ENCODE assay signal across 1 cellular context in the genomic region with DNA sequence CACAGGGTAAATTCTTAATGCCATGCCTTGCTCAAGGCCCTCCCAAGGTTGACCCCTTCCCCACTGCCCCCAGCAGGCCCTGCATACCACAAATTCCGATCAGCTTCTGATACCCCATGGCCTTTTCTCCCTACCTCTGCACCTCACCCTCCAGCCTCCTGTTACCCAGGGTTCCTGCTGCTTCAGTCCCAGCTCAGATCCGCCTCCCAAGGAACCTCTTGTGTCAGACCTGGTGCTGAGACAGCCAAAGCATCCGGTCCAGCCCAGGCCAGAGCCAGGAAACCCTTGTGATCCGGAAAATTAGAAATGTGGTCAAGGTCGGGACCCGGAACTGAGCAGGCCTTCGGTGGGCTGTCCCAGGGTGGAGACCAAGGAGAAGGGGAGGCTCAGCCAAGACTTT.
TF ChIP-seq lines count a peak whose summit lies in the region.

No MANE protein-coding gene starts in this region.

TF ChIP-seq in GM23338, 12 proteins besides CTCF, POLR2A, EP300 and RAD21:
- TF ChIP-seq ZNF462 (CRISPR knock-in tag; IDR thresholded peaks at IDR 0.05), result no peak
- TF ChIP-seq CREB1 (CRISPR knock-in tag; IDR thresholded peaks at IDR 0.05; ENCODE audit: low read depth), result no peak
- TF ChIP-seq REST (IDR thresholded peaks at IDR 0.05; ENCODE audit: unreplicated experiment), result no peak
- no peak for TF ChIP-seq STAT1 (IDR thresholded peaks at IDR 0.05; ENCODE audit: unreplicated experiment)
- TF ChIP-seq ZNF114 (CRISPR knock-in tag; IDR thresholded peaks at IDR 0.05), result no peak
- no peak for TF ChIP-seq JUNB (IDR thresholded peaks at IDR 0.05; ENCODE audit: unreplicated experiment)
